1 cellular context compared by ENCODE assay signal in the genomic region with DNA sequence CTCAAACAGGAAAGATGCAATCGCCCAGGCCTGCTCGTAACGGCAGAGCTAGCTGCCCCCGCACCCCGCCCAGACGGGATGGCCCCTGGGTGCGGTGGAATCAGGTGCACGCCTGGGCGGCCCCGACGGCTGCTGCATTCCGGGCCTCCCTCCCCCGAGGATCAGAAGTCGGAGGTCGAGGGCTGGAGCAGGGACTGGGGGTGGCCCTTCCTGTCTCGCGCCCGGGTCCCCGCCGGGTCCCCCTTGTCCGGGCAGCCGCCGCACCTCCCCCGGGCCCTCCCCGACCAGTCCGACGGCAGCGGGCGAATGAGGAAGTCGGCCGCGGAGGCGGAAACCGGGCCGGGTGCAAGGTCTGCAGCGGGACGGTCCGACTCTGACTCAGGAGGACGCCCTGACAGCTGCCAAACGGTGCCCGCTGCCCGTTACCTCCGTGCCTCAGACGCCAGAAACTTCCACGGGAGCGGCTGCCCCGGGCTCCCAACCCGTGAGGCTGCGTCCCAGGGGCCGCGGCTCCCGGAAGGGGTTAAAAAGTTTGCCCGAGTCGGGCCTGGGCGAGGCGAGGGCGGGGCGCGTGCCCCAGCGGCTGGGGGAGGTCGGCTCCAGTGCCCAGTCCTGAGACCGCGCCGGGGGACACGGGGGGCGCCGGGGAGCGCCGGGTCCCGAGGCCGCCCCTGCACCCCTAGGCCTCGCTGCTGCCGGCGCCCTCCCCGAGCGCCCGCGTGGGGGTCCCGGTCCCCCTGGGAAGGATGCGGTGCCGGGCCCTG.
TF ChIP-seq lines count a peak whose summit lies in the region.

No MANE protein-coding gene starts in this region.

TF ChIP-seq in HepG2, 621 proteins besides CTCF, POLR2A, EP300 and RAD21 (continued from another document and continues in another):
- TF ChIP-seq, protein P1, sequence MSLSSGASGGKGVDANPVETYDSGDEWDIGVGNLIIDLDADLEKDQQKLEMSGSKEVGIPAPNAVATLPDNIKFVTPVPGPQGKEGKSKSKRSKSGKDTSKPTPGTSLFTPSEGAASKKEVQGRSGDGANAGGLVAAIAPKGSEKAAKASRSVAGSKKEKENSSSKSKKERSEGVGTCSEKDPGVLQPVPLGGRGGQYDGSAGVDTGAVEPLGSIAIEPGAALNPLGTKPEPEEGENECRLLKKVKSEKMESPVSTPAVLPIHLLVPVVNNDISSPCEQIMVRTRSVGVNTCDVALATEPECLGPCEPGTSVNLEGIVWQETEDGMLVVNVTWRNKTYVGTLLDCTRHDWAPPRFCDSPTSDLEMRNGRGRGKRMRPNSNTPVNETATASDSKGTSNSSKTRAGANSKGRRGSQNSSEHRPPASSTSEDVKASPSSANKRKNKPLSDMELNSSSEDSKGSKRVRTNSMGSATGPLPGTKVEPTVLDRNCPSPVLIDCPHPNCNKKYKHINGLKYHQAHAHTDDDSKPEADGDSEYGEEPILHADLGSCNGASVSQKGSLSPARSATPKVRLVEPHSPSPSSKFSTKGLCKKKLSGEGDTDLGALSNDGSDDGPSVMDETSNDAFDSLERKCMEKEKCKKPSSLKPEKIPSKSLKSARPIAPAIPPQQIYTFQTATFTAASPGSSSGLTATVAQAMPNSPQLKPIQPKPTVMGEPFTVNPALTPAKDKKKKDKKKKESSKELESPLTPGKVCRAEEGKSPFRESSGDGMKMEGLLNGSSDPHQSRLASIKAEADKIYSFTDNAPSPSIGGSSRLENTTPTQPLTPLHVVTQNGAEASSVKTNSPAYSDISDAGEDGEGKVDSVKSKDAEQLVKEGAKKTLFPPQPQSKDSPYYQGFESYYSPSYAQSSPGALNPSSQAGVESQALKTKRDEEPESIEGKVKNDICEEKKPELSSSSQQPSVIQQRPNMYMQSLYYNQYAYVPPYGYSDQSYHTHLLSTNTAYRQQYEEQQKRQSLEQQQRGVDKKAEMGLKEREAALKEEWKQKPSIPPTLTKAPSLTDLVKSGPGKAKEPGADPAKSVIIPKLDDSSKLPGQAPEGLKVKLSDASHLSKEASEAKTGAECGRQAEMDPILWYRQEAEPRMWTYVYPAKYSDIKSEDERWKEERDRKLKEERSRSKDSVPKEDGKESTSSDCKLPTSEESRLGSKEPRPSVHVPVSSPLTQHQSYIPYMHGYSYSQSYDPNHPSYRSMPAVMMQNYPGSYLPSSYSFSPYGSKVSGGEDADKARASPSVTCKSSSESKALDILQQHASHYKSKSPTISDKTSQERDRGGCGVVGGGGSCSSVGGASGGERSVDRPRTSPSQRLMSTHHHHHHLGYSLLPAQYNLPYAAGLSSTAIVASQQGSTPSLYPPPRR (CRISPR knock-in tag; IDR thresholded peaks at IDR 0.05; ENCODE audit: borderline replicate concordance): no peak
- TF ChIP-seq ZFX (CRISPR knock-in tag; IDR thresholded peaks at IDR 0.05; ENCODE audit: low read depth) (peak; percentile 32; the same call in 1 of the 2 replicates), PHF8 (CRISPR knock-in tag; IDR thresholded peaks at IDR 0.05) (0 out of 2 replicates have a peak, but pooled peaks have one; percentile 45), ZNF33B (CRISPR knock-in tag; IDR thresholded peaks at IDR 0.05) (no peak), KDM5B (CRISPR knock-in tag; IDR thresholded peaks at IDR 0.05; ENCODE audit: borderline replicate concordance) (0 out of 2 replicates have a peak, but pooled peaks have one; percentile 10), HNF1A (IDR thresholded peaks at IDR 0.05; ENCODE audit: low read depth) (no peak), HNF1A (CRISPR knock-in tag; IDR thresholded peaks at IDR 0.05; ENCODE audit: borderline replicate concordance) (no peak), HBP1 (CRISPR knock-in tag; IDR thresholded peaks at IDR 0.05; ENCODE audit: low read depth) (0 out of 2 replicates have a peak, but pooled peaks have one; percentile 37), PLSCR1 (CRISPR knock-in tag; IDR thresholded peaks at IDR 0.05; ENCODE audit: borderline replicate concordance) (no peak), ZNF674 (CRISPR knock-in tag; IDR thresholded peaks at IDR 0.05; ENCODE audit: low read depth) (no peak), AGO2 (optimal IDR thresholded peaks at IDR 0.05; ENCODE audit: low read depth, low read length) (peak; percentile 78), NR2C2 (CRISPR knock-in tag; IDR thresholded peaks at IDR 0.05; ENCODE audit: borderline replicate concordance) (no peak), ZNF574 (CRISPR knock-in tag; IDR thresholded peaks at IDR 0.05) (0 out of 2 replicates have a peak, but pooled peaks have one; percentile 7), NR2F1 (CRISPR knock-in tag; IDR thresholded peaks at IDR 0.05) (no peak), MEIS1 (CRISPR knock-in tag; IDR thresholded peaks at IDR 0.05; ENCODE audit: borderline replicate concordance) (no peak), ZBTB39 (CRISPR knock-in tag; IDR thresholded peaks at IDR 0.05) (no peak), YY1 (IDR thresholded peaks at IDR 0.05; ENCODE audit: insufficient read depth, insufficient replicate concordance, low read depth, low read length) (no peak), ZNF614 (CRISPR knock-in tag; IDR thresholded peaks at IDR 0.05; ENCODE audit: borderline replicate concordance) (no peak), ZNF543 (CRISPR knock-in tag; IDR thresholded peaks at IDR 0.05) (0 out of 2 replicates have a peak, but pooled peaks have one; percentile 1), HOXD1 (CRISPR knock-in tag; IDR thresholded peaks at IDR 0.05) (no peak), ZNF703 (CRISPR knock-in tag; IDR thresholded peaks at IDR 0.05; ENCODE audit: borderline replicate concordance) (no peak), ZNF761 (CRISPR knock-in tag; conservative IDR thresholded peaks at IDR 0.05) (no peak; the same call in 1 of the 2 replicates), POLR2AphosphoS2 (IDR thresholded peaks at IDR 0.05; ENCODE audit: low read depth, low read length) (no peak), ZNF720 (CRISPR knock-in tag; IDR thresholded peaks at IDR 0.05) (no peak), ZC3H13 (CRISPR knock-in tag; IDR thresholded peaks at IDR 0.05) (peak; percentile 29; the same call in 1 of the 2 replicates), ZNF343 (CRISPR knock-in tag; IDR thresholded peaks at IDR 0.05) (no peak; the same call in 1 of the 2 replicates), JARID2 (CRISPR knock-in tag; IDR thresholded peaks at IDR 0.05; ENCODE audit: insufficient replicate concordance) (no peak), TBX3 (IDR thresholded peaks at IDR 0.05; ENCODE audit: borderline replicate concordance) (no peak), ARNT (IDR thresholded peaks at IDR 0.05) (no peak), ZNF337 (CRISPR knock-in tag; IDR thresholded peaks at IDR 0.05; ENCODE audit: borderline replicate concordance, low read depth) (no peak), ZNF772 (CRISPR knock-in tag; IDR thresholded peaks at IDR 0.05) (no peak), ZNF782 (CRISPR knock-in tag; IDR thresholded peaks at IDR 0.05; ENCODE audit: borderline replicate concordance) (no peak), ZFP91 (CRISPR knock-in tag; IDR thresholded peaks at IDR 0.05; ENCODE audit: borderline replicate concordance) (peak; percentile 52; the same call in 1 of the 2 replicates), ZNF577 (CRISPR knock-in tag; IDR thresholded peaks at IDR 0.05; ENCODE audit: borderline replicate concordance, low read depth) (no peak)
